Comparison of ENCODE assay signal across 1 cellular context in the genomic region with DNA sequence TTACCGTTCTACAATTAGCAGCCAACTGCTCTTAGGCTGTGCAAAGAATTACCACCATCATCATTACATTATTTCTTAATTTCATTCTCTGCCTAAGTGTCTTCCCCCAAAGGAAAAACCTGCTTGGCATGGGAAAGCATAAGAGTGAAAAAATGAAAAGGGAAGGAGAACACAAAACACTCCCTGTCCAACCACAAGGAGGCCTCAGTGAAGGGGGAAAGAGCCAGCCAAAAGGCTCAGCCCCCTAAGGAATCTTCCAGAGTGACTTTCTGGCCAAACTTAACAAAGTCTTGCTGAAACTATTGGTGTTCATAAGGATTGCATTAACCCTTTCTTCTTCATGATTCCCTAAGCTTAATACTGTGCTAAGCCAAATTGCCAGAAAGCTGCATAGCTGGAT.
TF ChIP-seq lines count a peak whose summit lies in the region.

No MANE protein-coding gene starts in this region.

TF ChIP-seq in H1, 55 proteins besides CTCF, POLR2A, EP300 and RAD21 (continued from another document):
- TF ChIP-seq TEAD4 (IDR thresholded peaks at IDR 0.05; ENCODE audit: low read depth, low read length): no peak
- TF ChIP-seq POLR2AphosphoS5 (IDR thresholded peaks at IDR 0.05; ENCODE audit: low read depth, low read length): no peak
- TF ChIP-seq, protein P1, sequence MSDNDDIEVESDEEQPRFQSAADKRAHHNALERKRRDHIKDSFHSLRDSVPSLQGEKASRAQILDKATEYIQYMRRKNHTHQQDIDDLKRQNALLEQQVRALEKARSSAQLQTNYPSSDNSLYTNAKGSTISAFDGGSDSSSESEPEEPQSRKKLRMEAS (IDR thresholded peaks at IDR 0.05): no peak
- TF ChIP-seq RBBP5 (IDR thresholded peaks at IDR 0.05; ENCODE audit: borderline replicate concordance, low read depth, low read length): no peak
- no peak for TF ChIP-seq BACH1 (IDR thresholded peaks at IDR 0.05; ENCODE audit: low read length)
- TF ChIP-seq TCF12 (IDR thresholded peaks at IDR 0.05; ENCODE audit: low read depth, low read length): no peak
- TF ChIP-seq CTBP2 (IDR thresholded peaks at IDR 0.05; ENCODE audit: borderline replicate concordance, insufficient read depth, insufficient read length, low read length): no peak
- TF ChIP-seq TAF7 (optimal IDR thresholded peaks at IDR 0.05; ENCODE audit: borderline replicate concordance, low read depth, low read length): no peak
- TF ChIP-seq PHF8 (conservative IDR thresholded peaks at IDR 0.05; ENCODE audit: low read depth, low read length): no peak
- no peak for TF ChIP-seq ZNF274 (IDR thresholded peaks at IDR 0.05; ENCODE audit: borderline replicate concordance, extremely low read depth, low read length)
- no peak for TF ChIP-seq CBX8 (IDR thresholded peaks at IDR 0.05; ENCODE audit: borderline replicate concordance, low read depth, low read length)
